Comparison of ENCODE assay signal across 20 cellular contexts in the genomic region with DNA sequence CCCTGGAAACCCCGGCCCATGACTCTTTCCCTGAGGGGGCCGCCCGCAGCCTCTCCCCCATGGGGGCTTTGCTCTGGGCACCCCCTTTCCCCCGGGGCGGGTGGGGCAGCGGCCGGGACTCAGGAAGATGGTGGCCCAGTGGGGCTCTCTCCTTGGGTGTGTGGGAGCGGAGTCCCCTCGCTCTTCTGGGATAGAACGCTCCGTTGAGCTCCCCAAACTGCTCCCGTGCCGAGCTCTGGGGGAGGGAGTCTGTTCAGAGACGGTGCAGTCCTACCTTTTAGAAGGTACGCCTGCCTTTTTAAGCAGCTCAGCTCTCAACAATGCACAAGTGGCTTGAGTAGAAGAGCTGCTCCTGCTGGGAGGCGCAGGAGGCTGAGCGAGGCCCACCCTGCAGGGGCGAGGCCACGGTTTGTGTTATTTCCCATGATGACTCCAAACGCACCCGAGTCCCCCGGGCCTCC. TPM values are rescaled to one million over a fixed set of nuclear protein-coding genes. Genes with fewer than 3 reads are reported as not detected.
DNase-seq lines count a peak whose midpoint lies in the region; ATAC-seq and TF ChIP-seq lines count a peak whose summit lies in the region.
"Had no signal": no experiment of that assay in that cellular context is flagged by ENCODE, and none has a peak within 500 bp of the region (broad histone marks: within the 10 kb centered on the region; RNA-seq: fewer than 3 reads in every experiment).

No MANE protein-coding gene starts in this region.

- POLR2A ChIA-PET in activated CD8-positive, alpha-beta T cell treated with anti-CD3 and anti-CD28 coated beads for 36 hours (lab: Charles Lee) = interaction anchor here (0.6 kb wide), 1 partner anchor 27 kb away, joined by 3 read pairs; no protein-coding TSS in a partner anchor
- POLR2A ChIA-PET in activated CD8-positive, alpha-beta T cell treated with anti-CD3 and anti-CD28 coated beads, Interleukin-2, amount 10 ng/mL, durations not matched to agents 7 days and 5 days (lab: Charles Lee) = no interaction called here
- POLR2A ChIA-PET in HEK293 (lab: Yijun Ruan, JAX) = no interaction called here

- H3K27me3 Mint-ChIP-seq in activated CD8-positive, alpha-beta T cell treated with anti-CD3 and anti-CD28 coated beads for 36 hours = peaks cover 21% of the 10 kb centered on the region
- H3K27me3 Mint-ChIP-seq in activated CD8-positive, alpha-beta T cell treated with anti-CD3 and anti-CD28 coated beads, Interleukin-2, amount 10 ng/mL, durations not matched to agents 7 days and 5 days (ENCODE audit: low read depth) = peaks cover 21% of the 10 kb centered on the region

- no peaks in the 10 kb centered on the region for H3K4me1 ChIP-seq in HEK293 (ENCODE audit: control insufficient read depth, insufficient read depth, low read length)
- H3K4me1 ChIP-seq in iPS-18a (ENCODE audit: control insufficient read depth, low read depth, low read length) = peaks cover 31% of the 10 kb centered on the region
- H3K4me1 ChIP-seq in tibial artery = peaks cover 0 to 14% (median 0%) of the 10 kb centered on the region in 4 donors
- H3K4me1 ChIP-seq: ascending aorta, psoas muscle, vagina had no signal

- no peak overlapping the region for H3K27ac Mint-ChIP-seq in activated CD8-positive, alpha-beta T cell treated with anti-CD3 and anti-CD28 coated beads for 36 hours
- no peak overlapping the region for H3K27ac Mint-ChIP-seq in activated CD8-positive, alpha-beta T cell treated with anti-CD3 and anti-CD28 coated beads, Interleukin-2, amount 10 ng/mL, durations not matched to agents 7 days and 5 days
- H3K27ac Mint-ChIP-seq: activated CD4-positive, alpha-beta T cell treated with anti-CD3 and anti-CD28 coated beads, Interleukin-2, amount 10 ng/mL, durations not matched to agents 7 days and 5 days; endodermal cell had no signal

- no peaks in the 10 kb centered on the region for H3K9me3 ChIP-seq in HEK293 (ENCODE audit: control insufficient read depth, insufficient read depth, low read depth, low read length)
- H3K9me3 ChIP-seq in iPS-18a (ENCODE audit: control insufficient read depth, low read depth, low read length) = no peaks in the 10 kb centered on the region
- no peaks in the 10 kb centered on the region for H3K9me3 ChIP-seq in tibial artery
- H3K9me3 ChIP-seq: ascending aorta, heart left ventricle, psoas muscle, vagina had no signal

- H3K36me3 Mint-ChIP-seq in activated CD8-positive, alpha-beta T cell treated with anti-CD3 and anti-CD28 coated beads for 36 hours (ENCODE audit: low read depth) = no peaks in the 10 kb centered on the region
- no peaks in the 10 kb centered on the region for H3K36me3 Mint-ChIP-seq in activated CD8-positive, alpha-beta T cell treated with anti-CD3 and anti-CD28 coated beads, Interleukin-2, amount 10 ng/mL, durations not matched to agents 7 days and 5 days (ENCODE audit: low read depth)

- H3K27ac ChIP-seq in HEK293 (ENCODE audit: extremely low read depth, low read depth, low read length) (no peak overlapping the region), iPS-18a (ENCODE audit: low read length) (no peak overlapping the region), tibial artery (no peak overlapping the region)
- H3K27ac ChIP-seq: ascending aorta, heart left ventricle, psoas muscle, skin epidermis, vagina had no signal

- H3K36me3 ChIP-seq in HEK293 (ENCODE audit: control insufficient read depth in 2 of 2, insufficient read depth in 1 of 2, low read length in 2 of 2) = no peaks in the 10 kb centered on the region
- H3K36me3 ChIP-seq in iPS-18a (ENCODE audit: control insufficient read depth, low read depth, low read length) = no peaks in the 10 kb centered on the region
- H3K36me3 ChIP-seq in tibial artery = no peaks in the 10 kb centered on the region
- H3K36me3 ChIP-seq: ascending aorta, heart left ventricle, vagina had no signal

- DNase-seq in activated CD8-positive, alpha-beta T cell treated with anti-CD3 and anti-CD28 coated beads for 36 hours = no peak
- no peak for DNase-seq in activated CD8-positive, alpha-beta T cell treated with anti-CD3 and anti-CD28 coated beads, Interleukin-2, amount 10 ng/mL, durations not matched to agents 7 days and 5 days
- DNase-seq in posterior vena cava (ENCODE audit: low spot score) (peak; percentile 70), superior temporal gyrus (ENCODE audit: extremely low spot score) (no peak), tibial artery (no peak), NCI-H526 treated with DMSO at 0.1 percent for 48 hours (lab: John Stamatoyannopoulos, UW) (no peak)
- DNase-seq: activated CD4-positive, alpha-beta T cell treated with anti-CD3 and anti-CD28 coated beads, Interleukin-2, amount 10 ng/mL, durations not matched to agents 7 days and 5 days; endodermal cell; mammary epithelial cell; stimulated activated CD4-positive, alpha-beta T cell treated with anti-CD3 and anti-CD28 coated beads, Interleukin-4, amount 100 ng/mL, for 1 hour; T-helper 1 cell had no signal

- no peak overlapping the region for H3K9ac ChIP-seq in iPS-18a (ENCODE audit: low read length)

- CTCF ChIA-PET in activated CD8-positive, alpha-beta T cell treated with anti-CD3 and anti-CD28 coated beads for 36 hours (lab: Charles Lee) = interaction anchor here (0.6 to 1.8 kb wide), 2 partner anchors 19 to 117 kb away, joined by 3 to 7 read pairs; no protein-coding TSS in a partner anchor
- CTCF ChIA-PET in activated CD8-positive, alpha-beta T cell treated with anti-CD3 and anti-CD28 coated beads, Interleukin-2, amount 10 ng/mL, durations not matched to agents 7 days and 5 days (lab: Charles Lee) = interaction anchor here (0.8 kb wide), 1 partner anchor 195 kb away, joined by 4 read pairs; no protein-coding TSS in a partner anchor
- CTCF ChIA-PET in HEK293 (lab: Yijun Ruan, JAX) = no interaction called here

- ATAC-seq in activated CD8-positive, alpha-beta T cell treated with anti-CD3 and anti-CD28 coated beads for 36 hours = no peak
- no peak for ATAC-seq in activated CD8-positive, alpha-beta T cell treated with anti-CD3 and anti-CD28 coated beads, Interleukin-2, amount 10 ng/mL, durations not matched to agents 7 days and 5 days
- ATAC-seq: psoas muscle had no signal

- TF ChIP-seq CTCF in activated CD8-positive, alpha-beta T cell treated with anti-CD3 and anti-CD28 coated beads for 36 hours (IDR thresholded peaks at IDR 0.05) = no peak
- TF ChIP-seq CTCF in HEK293 (tag by site-specific recombination; IDR thresholded peaks at IDR 0.05) = no peak
- TF ChIP-seq CTCF in tibial artery (IDR thresholded peaks at IDR 0.05) = no peak

- no peaks in the 10 kb centered on the region for H3K9me3 Mint-ChIP-seq in activated CD8-positive, alpha-beta T cell treated with anti-CD3 and anti-CD28 coated beads for 36 hours
- no peaks in the 10 kb centered on the region for H3K9me3 Mint-ChIP-seq in activated CD8-positive, alpha-beta T cell treated with anti-CD3 and anti-CD28 coated beads, Interleukin-2, amount 10 ng/mL, durations not matched to agents 7 days and 5 days (ENCODE audit: insufficient read depth)
- H3K9me3 Mint-ChIP-seq: activated CD4-positive, alpha-beta T cell treated with anti-CD3 and anti-CD28 coated beads, Interleukin-2, amount 10 ng/mL, durations not matched to agents 7 days and 5 days; endodermal cell had no signal

- H3K4me3 Mint-ChIP-seq in activated CD8-positive, alpha-beta T cell treated with anti-CD3 and anti-CD28 coated beads for 36 hours = peak overlapping the region; percentile 37
- H3K4me3 Mint-ChIP-seq in activated CD8-positive, alpha-beta T cell treated with anti-CD3 and anti-CD28 coated beads, Interleukin-2, amount 10 ng/mL, durations not matched to agents 7 days and 5 days = no peak overlapping the region
- H3K4me3 Mint-ChIP-seq: activated CD4-positive, alpha-beta T cell treated with anti-CD3 and anti-CD28 coated beads, Interleukin-2, amount 10 ng/mL, durations not matched to agents 7 days and 5 days; endodermal cell had no signal

- H3K4me1 Mint-ChIP-seq in activated CD8-positive, alpha-beta T cell treated with anti-CD3 and anti-CD28 coated beads for 36 hours (ENCODE audit: low read depth) = peaks cover 25% of the 10 kb centered on the region
- H3K4me1 Mint-ChIP-seq in activated CD8-positive, alpha-beta T cell treated with anti-CD3 and anti-CD28 coated beads, Interleukin-2, amount 10 ng/mL, durations not matched to agents 7 days and 5 days (ENCODE audit: low read depth) = peaks cover 24% of the 10 kb centered on the region

- intact Hi-C loops in activated CD8-positive, alpha-beta T cell treated with anti-CD3 and anti-CD28 coated beads for 36 hours (cut with micrococcal nuclease) = no loop called here
- intact Hi-C loops in posterior vena cava (cut with DNase I) (no loop called here), tibial artery (cut with DNase I; ENCODE audit: low total_unique reads) (no loop called here)

- H3K27me3 ChIP-seq in iPS-18a (ENCODE audit: control insufficient read depth, insufficient read depth, low read length) (peaks cover 93% of the 10 kb centered on the region), tibial artery (peaks cover 0 to 95% of the 10 kb centered on the region in 2 donors)
- H3K27me3 ChIP-seq: vagina had no signal

- H3K4me3 ChIP-seq in HEK293 (ENCODE audit: low read depth, low read length) = no peak overlapping the region
- peak overlapping the region; percentile 44 for H3K4me3 ChIP-seq in iPS-18a (ENCODE audit: low read length)
- no peak overlapping the region for H3K4me3 ChIP-seq in tibial artery
- H3K4me3 ChIP-seq: ascending aorta, heart left ventricle, psoas muscle, skin epidermis, vagina had no signal

TF ChIP-seq in HEK293, 187 proteins besides CTCF, POLR2A, EP300 and RAD21:
- TF ChIP-seq GLIS2 (tag by site-specific recombination; IDR thresholded peaks at IDR 0.05) = 0 out of 2 replicates have a peak, but pooled peaks have one; percentile 30
- TF ChIP-seq ZNF211 (tag by site-specific recombination; IDR thresholded peaks at IDR 0.05; ENCODE audit: low read depth) = no peak

RNA-seq across cellular contexts. Expression of a gene that starts 21.7 kb away (rescaled TPM):
- total RNA-seq in activated CD8-positive, alpha-beta T cell treated with anti-CD3 and anti-CD28 coated beads for 36 hours = not detected
- total RNA-seq in activated CD8-positive, alpha-beta T cell treated with anti-CD3 and anti-CD28 coated beads, Interleukin-2, amount 10 ng/mL, durations not matched to agents 7 days and 5 days = not detected
- not detected for total RNA-seq in posterior vena cava
- total RNA-seq: activated CD4-positive, alpha-beta T cell treated with anti-CD3 and anti-CD28 coated beads, Interleukin-2, amount 10 ng/mL, durations not matched to agents 7 days and 5 days; ascending aorta; cerebellum; endodermal cell; heart left ventricle; HT1080; mammary epithelial cell; psoas muscle; vagina had no signal
